Comparison of ENCODE assay signal across 8 cellular contexts in genomic region chr11:122505304-122506006, GRCh38.
A peak's percentile ranks its signal among the peaks of the same experiment; 100 is the strongest.
DNase-seq lines count a peak whose midpoint lies in the region; ATAC-seq and TF ChIP-seq lines count a peak whose summit lies in the region.

No MANE protein-coding gene starts in this region.

- POLR2A ChIA-PET in HEK293 (lab: Yijun Ruan, JAX), result interaction anchor here (0.6 to 0.7 kb wide), 3 partner anchors 492 to 834 kb away, joined by 3 to 5 read pairs (median 5); no protein-coding TSS in a partner anchor
- POLR2A ChIA-PET in MCF 10A (lab: Yijun Ruan, JAX), result interaction anchor here (0.5 to 1.8 kb wide), 8 partner anchors 137 to 850 kb away, joined by 3 to 8 read pairs (median 5); no protein-coding TSS in a partner anchor

- no peaks in the 10 kb centered on the region for H4K20me1 ChIP-seq in smooth muscle cell (ENCODE audit: low read depth)

- no peaks in the 10 kb centered on the region for H3K4me1 ChIP-seq in HEK293 (ENCODE audit: control insufficient read depth, insufficient read depth, low read length)
- H3K4me1 ChIP-seq in smooth muscle cell (ENCODE audit: low read depth), result no peaks in the 10 kb centered on the region

- H3K36me3 Mint-ChIP-seq in MCF 10A (ENCODE audit: insufficient read depth, unreplicated experiment) (no peaks in the 10 kb centered on the region), immature natural killer cell (no peaks in the 10 kb centered on the region)

- H3K27ac Mint-ChIP-seq in MCF 10A (ENCODE audit: low read depth, unreplicated experiment) (no peak overlapping the region), immature natural killer cell (no peak overlapping the region)

- no peaks in the 10 kb centered on the region for H3F3A ChIP-seq in smooth muscle cell (ENCODE audit: low read depth)

- H3K4me3 Mint-ChIP-seq in MCF 10A (ENCODE audit: unreplicated experiment) (no peak overlapping the region), immature natural killer cell (no peak overlapping the region)

- peak overlapping the region; percentile 11 for H3K4me2 ChIP-seq in smooth muscle cell

- H3K9ac ChIP-seq in smooth muscle cell (ENCODE audit: low read depth), result peak overlapping the region; percentile 6

- H3K4me3 ChIP-seq in HEK293 (ENCODE audit: low read depth, low read length), result no peak overlapping the region
- H3K4me3 ChIP-seq in smooth muscle cell, result no peak overlapping the region

- H2AFZ ChIP-seq in smooth muscle cell (ENCODE audit: low read depth), result no peak overlapping the region

- H3K4me1 Mint-ChIP-seq in MCF 10A (ENCODE audit: insufficient read depth, unreplicated experiment) (peaks cover 6% of the 10 kb centered on the region), immature natural killer cell (no peaks in the 10 kb centered on the region)

- BruUV-seq in MCF 10A (replicated peaks; lab: Mats Ljungman, UMichigan), result no TSS peak

- CTCF ChIA-PET in HEK293 (lab: Yijun Ruan, JAX) (interaction anchor here (0.5 to 4.2 kb wide), 48 partner anchors 8 to 1681 kb away, joined by 3 to 61 read pairs (median 3); no protein-coding TSS in a partner anchor), MCF 10A (lab: Yijun Ruan, JAX) (interaction anchor here (0.5 to 7.8 kb wide), 50 partner anchors 8 to 1779 kb away, joined by 3 to 127 read pairs (median 3); no protein-coding TSS in a partner anchor)

- H3K36me3 ChIP-seq in HEK293 (ENCODE audit: control insufficient read depth in 2 of 2, insufficient read depth in 1 of 2, low read length in 2 of 2) (no peaks in the 10 kb centered on the region), smooth muscle cell (ENCODE audit: low read depth) (no peaks in the 10 kb centered on the region)

- H3K27ac ChIP-seq in HEK293 (ENCODE audit: extremely low read depth, low read depth, low read length) (no peak overlapping the region), smooth muscle cell (ENCODE audit: low read depth) (peak overlapping the region; percentile 77)

- H3K9me3 ChIP-seq in HEK293 (ENCODE audit: control insufficient read depth, insufficient read depth, low read depth, low read length), result no peaks in the 10 kb centered on the region
- no peaks in the 10 kb centered on the region for H3K9me3 ChIP-seq in smooth muscle cell (replicated peaks; ENCODE audit: low read depth)

- TF ChIP-seq CTCF in HEK293 (tag by site-specific recombination; IDR thresholded peaks at IDR 0.05), result peak; percentile 76; the same call in 1 of the 2 replicates
- peak; percentile 93 for TF ChIP-seq CTCF in MCF 10A (IDR thresholded peaks at IDR 0.05; ENCODE audit: unreplicated experiment)
- TF ChIP-seq CTCF in smooth muscle cell (IDR thresholded peaks at IDR 0.05; ENCODE audit: borderline replicate concordance, insufficient read depth, poor library complexity, severe bottlenecking), result peak; percentile 89

- DNase-seq in ELF-1 (ENCODE audit: low read depth, low spot score), result peak; percentile 86
- peak; percentile 43 to 60 for DNase-seq in NCI-H187 (lab: John Stamatoyannopoulos, UW)
- DNase-seq in T1000 (lab: John Stamatoyannopoulos, UW), result peak; percentile 75
- DNase-seq in MCF 10A (ENCODE audit: unreplicated experiment), result peak; percentile 81
- DNase-seq in immature natural killer cell, result peak; percentile 3 to 26 (median 14)
- DNase-seq in smooth muscle cell (lab: John Stamatoyannopoulos, UW; ENCODE audit: unreplicated experiment), result peak; percentile 56

- 35% methylated on average over 8 of the region's 8 CpGs for WGBS in smooth muscle cell (ENCODE audit: low lambda C conversion rate)

- H3K79me2 ChIP-seq in smooth muscle cell (ENCODE audit: low read depth), result no peaks in the 10 kb centered on the region

- H3K27me3 ChIP-seq in smooth muscle cell (ENCODE audit: low read depth), result no peaks in the 10 kb centered on the region

- ATAC-seq in HG02840 (IDR thresholded peaks at IDR 0.05; ENCODE audit: low FRiP score, unreplicated experiment), result no peak

- intact Hi-C loops in MCF 10A (cut with micrococcal nuclease), result loop anchor here (1.0 to 5.0 kb wide), 7 partner anchors 212 to 1053 kb away; partner anchors contain the start of genes SORL1 and SORL1-AS1

- H3K27me3 Mint-ChIP-seq in MCF 10A (ENCODE audit: insufficient read depth, unreplicated experiment) (peaks cover 25% of the 10 kb centered on the region), immature natural killer cell (ENCODE audit: low read depth in 3 of 3) (peaks cover 2 to 7% (median 2%) of the 10 kb centered on the region in 3 donors)

- H3K9me3 Mint-ChIP-seq in MCF 10A (ENCODE audit: unreplicated experiment) (peaks cover 7% of the 10 kb centered on the region), immature natural killer cell (no peaks in the 10 kb centered on the region)

TF ChIP-seq in HEK293, 187 proteins besides CTCF, POLR2A, EP300 and RAD21:
- TF ChIP-seq ZNF623 (tag by site-specific recombination; IDR thresholded peaks at IDR 0.05) (no peak), ZBTB7A (tag by site-specific recombination; IDR thresholded peaks at IDR 0.05; ENCODE audit: low read depth) (no peak), ZNF416 (tag by site-specific recombination; IDR thresholded peaks at IDR 0.05) (no peak), ZBTB48 (tag by site-specific recombination; IDR thresholded peaks at IDR 0.05) (peak; percentile 39; the same call in 1 of the 2 replicates), GLIS1 (tag by site-specific recombination; IDR thresholded peaks at IDR 0.05) (0 out of 2 replicates have a peak, but pooled peaks have one; percentile 12), ZNF654 (tag by site-specific recombination; IDR thresholded peaks at IDR 0.05; ENCODE audit: low read depth) (peak; percentile 86), PRDM10 (tag by site-specific recombination; IDR thresholded peaks at IDR 0.05) (peak; percentile 53), KLF1 (tag by site-specific recombination; IDR thresholded peaks at IDR 0.05) (no peak), ZNF544 (tag by site-specific recombination; IDR thresholded peaks at IDR 0.05) (no peak), ZNF174 (tag by site-specific recombination; IDR thresholded peaks at IDR 0.05) (no peak)

Comparison
In these comparisons a context has a peak if more than half of its experiments do, and no peak if none do; other contexts are left out.
1. DNase-seq: peak in every context shown above with its lines; median percentile 86 in ELF-1; 81 in MCF 10A; 75 in T1000; 56 in smooth muscle cell; 52 in NCI-H187; 14 in immature natural killer cell.